30 cellular contexts compared by ENCODE assay signal in the genomic region with DNA sequence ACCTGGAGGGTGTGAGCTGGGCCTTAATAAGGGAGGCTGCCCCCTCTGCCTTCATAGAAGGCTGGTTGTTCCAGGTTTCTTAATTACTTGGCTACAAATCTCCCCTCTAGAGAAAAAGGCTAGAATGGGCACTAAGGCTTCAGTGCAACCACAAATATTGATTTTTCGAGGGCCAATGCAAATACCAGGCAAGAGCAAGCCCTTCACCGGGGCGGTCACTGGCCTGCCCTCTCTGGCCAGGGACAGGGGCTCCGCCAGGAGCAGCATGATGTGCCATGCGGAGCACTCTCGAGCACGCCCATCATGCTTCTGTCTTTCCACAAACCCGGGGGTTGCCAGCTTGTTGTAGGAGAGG.
DNase-seq lines count a peak whose midpoint lies in the region; ATAC-seq and TF ChIP-seq lines count a peak whose summit lies in the region.
"Had no signal": no experiment of that assay in that cellular context is flagged by ENCODE, and none has a peak within 500 bp of the region (broad histone marks: within the 10 kb centered on the region; RNA-seq: fewer than 3 reads in every experiment).

No MANE protein-coding gene starts in this region.

- DNase-seq in NCI-H510A treated with DMSO at 0.1 percent for 48 hours (lab: John Stamatoyannopoulos, UW) (peak; percentile 63), NCI-H510A (lab: John Stamatoyannopoulos, UW) (no peak), NCI-H69 (lab: John Stamatoyannopoulos, UW) (peak; percentile 84), right lobe of liver (peak; percentile 87 to 95 (median 95)), upper lobe of right lung (peak; percentile 53), GM10248 (ENCODE audit: extremely low spot score) (no peak), HFFc6 (no peak), HT-29 (ENCODE audit: low spot score) (no peak)
- DNase-seq: activated CD4-positive, alpha-beta T cell treated with anti-CD3 and anti-CD28 coated beads, Interleukin-2, amount 50 U/mL, for 4 hours; activated CD8-positive, alpha-beta memory T cell treated with anti-CD3 and anti-CD28 coated beads, Interleukin-2, amount 50 U/mL, for 4 hours; activated naive CD4-positive, alpha-beta T cell treated with anti-CD3 and anti-CD28 coated beads for 36 hours; Caco-2; dermis blood vessel endothelial cell; esophagus squamous epithelium; foreskin keratinocyte; GDM1; GOT3; Karpas-422; left ventricle myocardium inferior; naive B cell; PC-3; SK-N-SH; T-helper 17 cell; transverse colon had no signal

- 26% methylated on average over 5 of the region's 8 CpGs for WGBS in right lobe of liver (ENCODE audit: insufficient coverage, low coverage, low lambda C conversion rate, missing lambda C conversion rate)

- peak; percentile 26 for TF ChIP-seq POLR2A in right lobe of liver (IDR thresholded peaks at IDR 0.05)

- H3K27me3 ChIP-seq in right lobe of liver (no peaks in the 10 kb centered on the region), upper lobe of right lung (peaks cover 6% of the 10 kb centered on the region)
- H3K27me3 ChIP-seq: esophagus squamous epithelium, foreskin keratinocyte, transverse colon had no signal

- TF ChIP-seq CTCF in right lobe of liver (IDR thresholded peaks at IDR 0.05) (peak in 1 of 4 donors; percentile 4), upper lobe of right lung (IDR thresholded peaks at IDR 0.05) (no peak), GM10248 (IDR thresholded peaks at IDR 0.05; ENCODE audit: control extremely low read depth, extremely low read depth, low read depth, missing control alignments) (no peak), HFFc6 (IDR thresholded peaks at IDR 0.05) (no peak)

- intact Hi-C loops in right lobe of liver (cut with DNase I), result no loop called here
- intact Hi-C loops in upper lobe of right lung (cut with DNase I), result no loop called here

- ATAC-seq in right lobe of liver (peak; percentile 84 to 94 (median 90)), upper lobe of right lung (no peak)
- ATAC-seq: activated CD4-positive, CD25-positive, alpha-beta regulatory T cell treated with anti-CD3 and anti-CD28 coated beads, Interleukin-2, amount 50 U/mL, for 24 hours; foreskin keratinocyte; PC-3; stimulated activated effector memory CD8-positive, alpha-beta T cell treated with anti-CD3 and anti-CD28 coated beads, Interleukin-12 subunit alpha, Interleukin-12 subunit beta, amount 100 ng/mL, for 72 hours; T-helper 17 cell had no signal

- no peak overlapping the region for H3K4me3 ChIP-seq in right lobe of liver
- no peak overlapping the region for H3K4me3 ChIP-seq in upper lobe of right lung
- H3K4me3 ChIP-seq: esophagus squamous epithelium, left ventricle myocardium inferior, prostate gland, transverse colon had no signal

- H3K4me3 Mint-ChIP-seq in HFFc6, result no peak overlapping the region
- H3K4me3 Mint-ChIP-seq: activated naive CD4-positive, alpha-beta T cell treated with anti-CD3 and anti-CD28 coated beads for 36 hours; activated T-helper 1 cell treated with anti-CD3 and anti-CD28 coated beads, Interleukin-12 subunit alpha, Interleukin-12 subunit beta, Interleukin-2, Interleukin-4 antibody, amounts not matched to agents 30 ng/mL and 10 ng/mL and 1 ng/mL, durations not matched to agents 14 hours and 24 hours and 36 hours; CD14-positive monocyte; central memory CD8-positive, alpha-beta T cell; naive B cell; stimulated activated effector memory CD8-positive, alpha-beta T cell treated with anti-CD3 and anti-CD28 coated beads, Interleukin-12 subunit alpha, Interleukin-12 subunit beta, amount 100 ng/mL, for 72 hours; T-helper 17 cell had no signal

- peaks cover 15% of the 10 kb centered on the region for H3K36me3 Mint-ChIP-seq in HFFc6 (ENCODE audit: low read depth)
- H3K36me3 Mint-ChIP-seq: CD14-positive monocyte; naive B cell; stimulated activated effector memory CD8-positive, alpha-beta T cell treated with anti-CD3 and anti-CD28 coated beads, Interleukin-12 subunit alpha, Interleukin-12 subunit beta, amount 100 ng/mL, for 72 hours had no signal

- no peaks in the 10 kb centered on the region for H3K36me3 ChIP-seq in right lobe of liver
- no peaks in the 10 kb centered on the region for H3K36me3 ChIP-seq in upper lobe of right lung
- H3K36me3 ChIP-seq: esophagus squamous epithelium, left ventricle myocardium inferior, prostate gland, transverse colon had no signal

- H3K4me1 ChIP-seq in right lobe of liver, result peaks cover 0 to 22% (median 8%) of the 10 kb centered on the region in 4 donors
- no peaks in the 10 kb centered on the region for H3K4me1 ChIP-seq in upper lobe of right lung
- H3K4me1 ChIP-seq: Caco-2, esophagus squamous epithelium, foreskin keratinocyte, left ventricle myocardium inferior, prostate gland, transverse colon had no signal

- H3K4me1 Mint-ChIP-seq in HFFc6 (ENCODE audit: low read depth), result no peaks in the 10 kb centered on the region
- H3K4me1 Mint-ChIP-seq: CD14-positive monocyte; central memory CD8-positive, alpha-beta T cell; naive B cell; stimulated activated effector memory CD8-positive, alpha-beta T cell treated with anti-CD3 and anti-CD28 coated beads, Interleukin-12 subunit alpha, Interleukin-12 subunit beta, amount 100 ng/mL, for 72 hours; T-helper 17 cell had no signal

- POLR2A ChIA-PET in GM10248 (lab: Yijun Ruan, JAX), result no interaction called here

- CTCF ChIA-PET in GM10248 (lab: Yijun Ruan, JAX), result no interaction called here

- no peaks in the 10 kb centered on the region for H3K27me3 Mint-ChIP-seq in HFFc6 (ENCODE audit: insufficient read depth)
- H3K27me3 Mint-ChIP-seq: central memory CD8-positive, alpha-beta T cell had no signal

- peak overlapping the region; percentile 83 to 96 (median 91) for H3K27ac ChIP-seq in right lobe of liver
- no peak overlapping the region for H3K27ac ChIP-seq in upper lobe of right lung
- H3K27ac ChIP-seq: esophagus squamous epithelium, foreskin keratinocyte, left ventricle myocardium inferior, prostate gland, transverse colon had no signal

- no peak overlapping the region for H3K27ac Mint-ChIP-seq in HFFc6
- H3K27ac Mint-ChIP-seq: activated naive CD4-positive, alpha-beta T cell treated with anti-CD3 and anti-CD28 coated beads for 36 hours; activated T-helper 1 cell treated with anti-CD3 and anti-CD28 coated beads, Interleukin-12 subunit alpha, Interleukin-12 subunit beta, Interleukin-2, Interleukin-4 antibody, amounts not matched to agents 30 ng/mL and 10 ng/mL and 1 ng/mL, durations not matched to agents 14 hours and 24 hours and 36 hours; CD14-positive monocyte; naive B cell; stimulated activated effector memory CD8-positive, alpha-beta T cell treated with anti-CD3 and anti-CD28 coated beads, Interleukin-12 subunit alpha, Interleukin-12 subunit beta, amount 100 ng/mL, for 72 hours; T-helper 17 cell had no signal

- H3K9me3 ChIP-seq in right lobe of liver (no peaks in the 10 kb centered on the region), upper lobe of right lung (no peaks in the 10 kb centered on the region)
- H3K9me3 ChIP-seq: Caco-2, esophagus squamous epithelium, left ventricle myocardium inferior, prostate gland, SK-N-SH, transverse colon had no signal

- peaks cover 80% of the 10 kb centered on the region for H3K9me3 Mint-ChIP-seq in HFFc6
- H3K9me3 Mint-ChIP-seq: activated naive CD4-positive, alpha-beta T cell treated with anti-CD3 and anti-CD28 coated beads for 36 hours; activated T-helper 1 cell treated with anti-CD3 and anti-CD28 coated beads, Interleukin-12 subunit alpha, Interleukin-12 subunit beta, Interleukin-2, Interleukin-4 antibody, amounts not matched to agents 30 ng/mL and 10 ng/mL and 1 ng/mL, durations not matched to agents 14 hours and 24 hours and 36 hours; central memory CD8-positive, alpha-beta T cell; stimulated activated effector memory CD8-positive, alpha-beta T cell treated with anti-CD3 and anti-CD28 coated beads, Interleukin-12 subunit alpha, Interleukin-12 subunit beta, amount 100 ng/mL, for 72 hours had no signal

Comparison
In these comparisons a context has a peak if more than half of its experiments do, and no peak if none do; other contexts are left out.
1. DNase-seq: peak in NCI-H510A treated with DMSO at 0.1 percent for 48 hours (single experiment), NCI-H69 (single experiment), right lobe of liver (3 of 3) and upper lobe of right lung (single experiment); none in NCI-H510A (single experiment), GM10248 (single experiment), HFFc6 (single experiment) and HT-29 (single experiment).